ENCODE assay signal across 11 cellular contexts in genomic region chr11:122209619-122210377, GRCh38.
DNase-seq lines count a peak whose midpoint lies in the region; ATAC-seq and TF ChIP-seq lines count a peak whose summit lies in the region.
"Had no signal": no experiment of that assay in that cellular context is flagged by ENCODE, and none has a peak within 500 bp of the region (broad histone marks: within the 10 kb centered on the region; RNA-seq: fewer than 3 reads in every experiment).

No MANE protein-coding gene starts in this region.

- DNase-seq in NB4 (ENCODE audit: low read depth) (peak; percentile 67), choroid plexus epithelial cell (ENCODE audit: low read depth) (peak; percentile 95), left kidney (ENCODE audit: low read depth, low spot score) (peak; percentile 56), tibial nerve (ENCODE audit: low spot score in 2 of 2) (peak; percentile 69 to 95), cortex of kidney (lab: John Stamatoyannopoulos, UW) (no peak)
- no peak for DNase-seq in central memory CD4-positive, alpha-beta T cell
- DNase-seq: activated CD4-positive, alpha-beta T cell treated with anti-CD3 and anti-CD28 coated beads, Interleukin-2, amount 50 U/mL, for 4 hours; effector memory CD8-positive, alpha-beta T cell; NCI-H345 had no signal

- TF ChIP-seq EP300 in tibial nerve (IDR thresholded peaks at IDR 0.05): peak; percentile 46 to 92

- peak overlapping the region; percentile 66 to 93 (median 81) for H3K27ac ChIP-seq in tibial nerve
- H3K27ac ChIP-seq: neutrophil had no signal

- H3K4me1 ChIP-seq in tibial nerve: peaks cover 0 to 93% (median 31%) of the 10 kb centered on the region in 4 donors

- ATAC-seq in GM19452 (IDR thresholded peaks at IDR 0.05; ENCODE audit: unreplicated experiment): no peak
- ATAC-seq: effector memory CD8-positive, alpha-beta T cell had no signal

- no peaks in the 10 kb centered on the region for H3K27me3 ChIP-seq in tibial nerve
- H3K27me3 ChIP-seq: neutrophil had no signal

- TF ChIP-seq CTCF in NB4 (IDR thresholded peaks at IDR 0.05; ENCODE audit: low read depth, low read length) (no peak), choroid plexus epithelial cell (conservative IDR thresholded peaks at IDR 0.05; ENCODE audit: low read depth, low read length) (no peak), tibial nerve (IDR thresholded peaks at IDR 0.05) (no peak)

- H3K4me3 ChIP-seq in NB4 (ENCODE audit: low read depth, low read length): no peak overlapping the region
- H3K4me3 ChIP-seq in choroid plexus epithelial cell (ENCODE audit: low read depth, low read length): no peak overlapping the region
- H3K4me3 ChIP-seq in tibial nerve: no peak overlapping the region

- H3K9me3 ChIP-seq in tibial nerve: no peaks in the 10 kb centered on the region
- H3K9me3 ChIP-seq: neutrophil had no signal

- 24 to 29% methylated on average over 4 of the region's 4 CpGs for WGBS in tibial nerve, 2 donors

- H3K36me3 ChIP-seq in tibial nerve: no peaks in the 10 kb centered on the region
- H3K36me3 ChIP-seq: neutrophil had no signal

- TF ChIP-seq POLR2A in NB4 (IDR thresholded peaks at IDR 0.05; ENCODE audit: extremely low read depth, insufficient read length) (no peak), tibial nerve (IDR thresholded peaks at IDR 0.05) (no peak)

Comparison
In these comparisons a context has a peak if more than half of its experiments do, and no peak if none do; other contexts are left out.
1. DNase-seq: peak in NB4 (single experiment), choroid plexus epithelial cell (single experiment), left kidney (single experiment) and tibial nerve (2 of 2); none in cortex of kidney (single experiment) and central memory CD4-positive, alpha-beta T cell (single experiment).